1 cellular context compared by ENCODE assay signal in the genomic region with DNA sequence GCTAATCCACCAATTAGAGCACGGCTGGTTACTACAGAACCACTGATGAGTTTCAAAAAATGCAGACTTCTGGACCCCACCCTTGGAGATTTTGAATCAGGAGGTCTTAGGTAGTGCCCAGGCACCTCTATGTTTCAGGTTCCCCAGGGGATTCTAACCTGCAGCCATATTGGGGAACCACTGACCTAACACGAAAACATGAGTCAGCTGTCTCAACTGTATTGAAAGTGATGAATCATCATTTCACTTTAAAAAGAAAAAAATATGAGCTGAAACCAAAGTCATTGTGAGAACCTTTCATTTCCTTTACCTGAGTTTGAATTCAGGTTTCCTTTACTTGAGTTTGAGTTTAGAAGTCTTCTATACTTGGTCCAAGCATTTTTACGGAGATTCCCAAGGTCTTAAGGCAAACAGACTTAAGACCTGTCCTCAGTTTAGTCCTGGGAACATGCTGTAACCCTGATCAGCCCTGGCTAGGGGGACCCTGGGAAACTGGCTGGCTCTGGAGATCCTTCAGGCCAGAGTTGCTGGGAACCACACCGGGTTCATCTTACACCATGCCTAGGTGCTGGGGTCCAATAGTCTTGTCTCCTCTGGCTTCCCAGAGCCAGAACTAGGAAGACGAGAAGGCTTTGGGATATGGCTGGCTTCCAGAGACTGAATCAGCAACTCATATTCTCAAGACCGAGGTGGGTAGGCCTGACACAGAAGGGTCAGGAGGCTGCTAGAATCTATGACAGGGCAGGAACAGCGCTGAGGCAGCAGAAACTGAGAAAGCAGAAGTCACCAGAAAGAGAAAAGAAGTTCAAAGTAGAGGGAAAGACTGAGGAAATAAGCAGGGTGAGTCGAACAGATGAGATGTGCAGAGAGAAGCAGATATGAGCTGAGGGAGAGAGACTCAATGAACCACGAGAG.
TF ChIP-seq lines count a peak whose summit lies in the region.

No MANE protein-coding gene starts in this region.

TF ChIP-seq in HepG2, 621 proteins besides CTCF, POLR2A, EP300 and RAD21:
- TF ChIP-seq FOSL2 (CRISPR knock-in tag; IDR thresholded peaks at IDR 0.05) (no peak), MAFK (conservative IDR thresholded peaks at IDR 0.05 in 1 of 2, IDR thresholded peaks at IDR 0.05 in 1 of 2; ENCODE audit: low read length in 2 of 2) (peak; percentile 96), MAFF (IDR thresholded peaks at IDR 0.05; ENCODE audit: low read depth, low read length) (peak; percentile 96)
- TF ChIP-seq, protein P1, sequence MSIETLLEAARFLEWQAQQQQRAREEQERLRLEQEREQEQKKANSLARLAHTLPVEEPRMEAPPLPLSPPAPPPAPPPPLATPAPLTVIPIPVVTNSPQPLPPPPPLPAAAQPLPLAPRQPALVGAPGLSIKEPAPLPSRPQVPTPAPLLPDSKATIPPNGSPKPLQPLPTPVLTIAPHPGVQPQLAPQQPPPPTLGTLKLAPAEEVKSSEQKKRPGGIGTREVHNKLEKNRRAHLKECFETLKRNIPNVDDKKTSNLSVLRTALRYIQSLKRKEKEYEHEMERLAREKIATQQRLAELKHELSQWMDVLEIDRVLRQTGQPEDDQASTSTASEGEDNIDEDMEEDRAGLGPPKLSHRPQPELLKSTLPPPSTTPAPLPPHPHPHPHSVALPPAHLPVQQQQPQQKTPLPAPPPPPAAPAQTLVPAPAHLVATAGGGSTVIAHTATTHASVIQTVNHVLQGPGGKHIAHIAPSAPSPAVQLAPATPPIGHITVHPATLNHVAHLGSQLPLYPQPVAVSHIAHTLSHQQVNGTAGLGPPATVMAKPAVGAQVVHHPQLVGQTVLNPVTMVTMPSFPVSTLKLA (IDR thresholded peaks at IDR 0.05), result no peak
